Comparison of ENCODE assay signal across 17 cellular contexts in genomic region chr10:78320416-78320815, GRCh38.
DNase-seq lines count a peak whose midpoint lies in the region; ATAC-seq and TF ChIP-seq lines count a peak whose summit lies in the region.
"Had no signal": no experiment of that assay in that cellular context is flagged by ENCODE, and none has a peak within 500 bp of the region (broad histone marks: within the 10 kb centered on the region; RNA-seq: fewer than 3 reads in every experiment).

No MANE protein-coding gene starts in this region.

- peaks cover 4% of the 10 kb centered on the region for H3K9me3 Mint-ChIP-seq in activated CD8-positive, alpha-beta T cell treated with anti-CD3 and anti-CD28 coated beads, Interleukin-2, amount 10 ng/mL, durations not matched to agents 7 days and 5 days (ENCODE audit: insufficient read depth)
- peaks cover 3 to 4% of the 10 kb centered on the region in 2 donors for H3K9me3 Mint-ChIP-seq in natural killer cell
- no peaks in the 10 kb centered on the region for H3K9me3 Mint-ChIP-seq in HFFc6

- CTCF ChIA-PET in activated CD8-positive, alpha-beta T cell treated with anti-CD3 and anti-CD28 coated beads, Interleukin-2, amount 10 ng/mL, durations not matched to agents 7 days and 5 days (lab: Charles Lee): no interaction called here

- peaks cover 4% of the 10 kb centered on the region for H3K27me3 Mint-ChIP-seq in activated CD8-positive, alpha-beta T cell treated with anti-CD3 and anti-CD28 coated beads, Interleukin-2, amount 10 ng/mL, durations not matched to agents 7 days and 5 days (ENCODE audit: low read depth)
- H3K27me3 Mint-ChIP-seq in natural killer cell (ENCODE audit: low read depth in 2 of 2) (peaks cover 0 to 2% of the 10 kb centered on the region in 2 donors), HFFc6 (ENCODE audit: insufficient read depth) (no peaks in the 10 kb centered on the region; the same call in none of the 2 replicates)

- DNase-seq in cardiac septum (ENCODE audit: low spot score): peak; percentile 59
- no peak for DNase-seq in Right ventricle myocardium superior
- no peak for DNase-seq in activated CD8-positive, alpha-beta T cell treated with anti-CD3 and anti-CD28 coated beads, Interleukin-2, amount 10 ng/mL, durations not matched to agents 7 days and 5 days
- DNase-seq in natural killer cell: no peak
- no peak for DNase-seq in DMS79 (lab: John Stamatoyannopoulos, UW)
- DNase-seq in GM03348 (ENCODE audit: low spot score): no peak
- DNase-seq in HFFc6: no peak
- DNase-seq: activated CD4-positive, alpha-beta T cell treated with anti-CD3 and anti-CD28 coated beads for 4 hours; AML-193; amygdala; Caco-2; dermis blood vessel endothelial cell; NCI-H1436 treated with DMSO at 0.1 percent for 48 hours; NCI-H2171; NCI-H526 had no signal

- POLR2A ChIA-PET in activated CD8-positive, alpha-beta T cell treated with anti-CD3 and anti-CD28 coated beads, Interleukin-2, amount 10 ng/mL, durations not matched to agents 7 days and 5 days (lab: Charles Lee): no interaction called here

- no peak for ATAC-seq in Right ventricle myocardium superior (ENCODE audit: poor library complexity)
- ATAC-seq in activated CD8-positive, alpha-beta T cell treated with anti-CD3 and anti-CD28 coated beads, Interleukin-2, amount 10 ng/mL, durations not matched to agents 7 days and 5 days: no peak
- ATAC-seq in natural killer cell: peak; percentile 73 to 91 (median 76)
- ATAC-seq: K562, Right ventricle myocardium inferior had no signal

- intact Hi-C loops in cardiac septum (cut with DNase I) (no loop called here), Right ventricle myocardium superior (cut with DNase I) (no loop called here), natural killer cell (cut with micrococcal nuclease) (no loop called here)

- TF ChIP-seq CTCF in natural killer cell (IDR thresholded peaks at IDR 0.05): no peak
- no peak for TF ChIP-seq CTCF in HFFc6 (IDR thresholded peaks at IDR 0.05)

- peaks cover 11% of the 10 kb centered on the region for H3K4me1 Mint-ChIP-seq in activated CD8-positive, alpha-beta T cell treated with anti-CD3 and anti-CD28 coated beads, Interleukin-2, amount 10 ng/mL, durations not matched to agents 7 days and 5 days (ENCODE audit: low read depth)
- H3K4me1 Mint-ChIP-seq in natural killer cell: peaks cover 8 to 10% of the 10 kb centered on the region in 2 donors
- H3K4me1 Mint-ChIP-seq in HFFc6 (ENCODE audit: low read depth): peaks cover 34% of the 10 kb centered on the region

- peak overlapping the region; percentile 21 for H3K27ac Mint-ChIP-seq in activated CD8-positive, alpha-beta T cell treated with anti-CD3 and anti-CD28 coated beads, Interleukin-2, amount 10 ng/mL, durations not matched to agents 7 days and 5 days
- H3K27ac Mint-ChIP-seq in natural killer cell (peak overlapping the region; percentile 2 to 54), HFFc6 (no peak overlapping the region)

- no peak overlapping the region for H3K4me3 Mint-ChIP-seq in activated CD8-positive, alpha-beta T cell treated with anti-CD3 and anti-CD28 coated beads, Interleukin-2, amount 10 ng/mL, durations not matched to agents 7 days and 5 days
- H3K4me3 Mint-ChIP-seq in natural killer cell: no peak overlapping the region
- no peak overlapping the region for H3K4me3 Mint-ChIP-seq in HFFc6

- no peaks in the 10 kb centered on the region for H3K36me3 Mint-ChIP-seq in activated CD8-positive, alpha-beta T cell treated with anti-CD3 and anti-CD28 coated beads, Interleukin-2, amount 10 ng/mL, durations not matched to agents 7 days and 5 days (ENCODE audit: low read depth)
- no peaks in the 10 kb centered on the region for H3K36me3 Mint-ChIP-seq in natural killer cell
- peaks cover 11% of the 10 kb centered on the region; the same call in 1 of the 2 replicates for H3K36me3 Mint-ChIP-seq in HFFc6 (ENCODE audit: low read depth)

Comparison
In these comparisons a context has a peak if more than half of its experiments do, and no peak if none do; other contexts are left out.
1. ATAC-seq: peak in natural killer cell (3 of 3); none in Right ventricle myocardium superior (single experiment) and activated CD8-positive, alpha-beta T cell treated with anti-CD3 and anti-CD28 coated beads, Interleukin-2, amount 10 ng/mL, durations not matched to agents 7 days and 5 days (single experiment).